Comparison of ENCODE assay signal across 1 cellular context in the genomic region with DNA sequence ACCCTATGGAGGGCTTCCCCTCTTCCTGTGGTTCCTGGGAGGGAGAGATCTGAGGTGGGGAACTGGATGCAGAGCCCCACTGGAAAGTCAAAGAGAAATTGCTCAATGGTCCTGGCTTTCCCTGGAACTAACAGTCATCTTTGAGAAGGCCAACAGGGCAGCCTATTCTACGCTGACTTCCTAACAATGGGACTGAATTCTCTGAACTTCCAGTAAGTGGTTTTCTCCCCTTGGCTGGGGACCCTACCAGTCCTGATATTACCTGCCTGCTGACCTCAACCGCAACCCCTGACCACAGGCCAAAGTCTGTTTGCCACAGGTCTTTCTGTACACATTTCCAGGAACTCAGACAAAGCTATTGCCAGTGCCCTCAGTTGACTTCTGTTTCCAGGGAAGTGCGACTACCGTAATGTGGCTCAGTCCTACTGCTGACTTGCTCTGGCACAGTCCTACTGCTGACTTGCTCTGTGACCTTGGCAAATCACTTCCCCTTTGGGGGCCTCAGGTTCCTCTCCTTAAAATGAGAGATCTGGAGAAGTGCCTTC.
A peak's percentile ranks its signal among the peaks of the same experiment; 100 is the strongest.
TF ChIP-seq lines count a peak whose summit lies in the region.

No MANE protein-coding gene starts in this region.

TF ChIP-seq in HepG2, 621 proteins besides CTCF, POLR2A, EP300 and RAD21 (continued from another document and continues in another):
- TF ChIP-seq, protein P1, sequence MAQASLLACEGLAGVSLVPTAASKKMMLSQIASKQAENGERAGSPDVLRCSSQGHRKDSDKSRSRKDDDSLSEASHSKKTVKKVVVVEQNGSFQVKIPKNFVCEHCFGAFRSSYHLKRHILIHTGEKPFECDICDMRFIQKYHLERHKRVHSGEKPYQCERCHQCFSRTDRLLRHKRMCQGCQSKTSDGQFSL (CRISPR knock-in tag; IDR thresholded peaks at IDR 0.05) = no peak
- TF ChIP-seq ZNF614 (CRISPR knock-in tag; IDR thresholded peaks at IDR 0.05; ENCODE audit: borderline replicate concordance) = peak; percentile 91
- TF ChIP-seq, protein P2, sequence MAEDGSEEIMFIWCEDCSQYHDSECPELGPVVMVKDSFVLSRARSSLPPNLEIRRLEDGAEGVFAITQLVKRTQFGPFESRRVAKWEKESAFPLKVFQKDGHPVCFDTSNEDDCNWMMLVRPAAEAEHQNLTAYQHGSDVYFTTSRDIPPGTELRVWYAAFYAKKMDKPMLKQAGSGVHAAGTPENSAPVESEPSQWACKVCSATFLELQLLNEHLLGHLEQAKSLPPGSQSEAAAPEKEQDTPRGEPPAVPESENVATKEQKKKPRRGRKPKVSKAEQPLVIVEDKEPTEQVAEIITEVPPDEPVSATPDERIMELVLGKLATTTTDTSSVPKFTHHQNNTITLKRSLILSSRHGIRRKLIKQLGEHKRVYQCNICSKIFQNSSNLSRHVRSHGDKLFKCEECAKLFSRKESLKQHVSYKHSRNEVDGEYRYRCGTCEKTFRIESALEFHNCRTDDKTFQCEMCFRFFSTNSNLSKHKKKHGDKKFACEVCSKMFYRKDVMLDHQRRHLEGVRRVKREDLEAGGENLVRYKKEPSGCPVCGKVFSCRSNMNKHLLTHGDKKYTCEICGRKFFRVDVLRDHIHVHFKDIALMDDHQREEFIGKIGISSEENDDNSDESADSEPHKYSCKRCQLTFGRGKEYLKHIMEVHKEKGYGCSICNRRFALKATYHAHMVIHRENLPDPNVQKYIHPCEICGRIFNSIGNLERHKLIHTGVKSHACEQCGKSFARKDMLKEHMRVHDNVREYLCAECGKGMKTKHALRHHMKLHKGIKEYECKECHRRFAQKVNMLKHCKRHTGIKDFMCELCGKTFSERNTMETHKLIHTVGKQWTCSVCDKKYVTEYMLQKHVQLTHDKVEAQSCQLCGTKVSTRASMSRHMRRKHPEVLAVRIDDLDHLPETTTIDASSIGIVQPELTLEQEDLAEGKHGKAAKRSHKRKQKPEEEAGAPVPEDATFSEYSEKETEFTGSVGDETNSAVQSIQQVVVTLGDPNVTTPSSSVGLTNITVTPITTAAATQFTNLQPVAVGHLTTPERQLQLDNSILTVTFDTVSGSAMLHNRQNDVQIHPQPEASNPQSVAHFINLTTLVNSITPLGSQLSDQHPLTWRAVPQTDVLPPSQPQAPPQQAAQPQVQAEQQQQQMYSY (CRISPR knock-in tag; IDR thresholded peaks at IDR 0.05) = no peak
- TF ChIP-seq, protein P3, sequence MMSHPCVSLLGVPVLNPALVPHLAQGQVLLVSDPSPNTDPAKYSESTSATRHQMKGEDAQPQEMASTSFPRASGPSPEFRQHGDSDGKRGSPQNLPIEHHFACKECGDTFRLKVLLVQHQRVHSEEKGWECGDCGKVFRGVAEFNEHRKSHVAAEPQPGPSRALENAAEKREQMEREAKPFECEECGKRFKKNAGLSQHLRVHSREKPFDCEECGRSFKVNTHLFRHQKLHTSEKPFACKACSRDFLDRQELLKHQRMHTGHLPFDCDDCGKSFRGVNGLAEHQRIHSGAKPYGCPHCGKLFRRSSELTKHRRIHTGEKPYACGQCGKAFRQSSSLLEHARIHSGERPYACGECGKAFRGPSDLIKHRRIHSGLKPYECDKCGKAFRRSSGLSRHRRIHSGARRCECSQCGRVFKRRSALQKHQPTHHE (CRISPR knock-in tag; IDR thresholded peaks at IDR 0.05; ENCODE audit: borderline replicate concordance) = peak; percentile 81; the same call in 1 of the 2 replicates
- TF ChIP-seq, protein P4, sequence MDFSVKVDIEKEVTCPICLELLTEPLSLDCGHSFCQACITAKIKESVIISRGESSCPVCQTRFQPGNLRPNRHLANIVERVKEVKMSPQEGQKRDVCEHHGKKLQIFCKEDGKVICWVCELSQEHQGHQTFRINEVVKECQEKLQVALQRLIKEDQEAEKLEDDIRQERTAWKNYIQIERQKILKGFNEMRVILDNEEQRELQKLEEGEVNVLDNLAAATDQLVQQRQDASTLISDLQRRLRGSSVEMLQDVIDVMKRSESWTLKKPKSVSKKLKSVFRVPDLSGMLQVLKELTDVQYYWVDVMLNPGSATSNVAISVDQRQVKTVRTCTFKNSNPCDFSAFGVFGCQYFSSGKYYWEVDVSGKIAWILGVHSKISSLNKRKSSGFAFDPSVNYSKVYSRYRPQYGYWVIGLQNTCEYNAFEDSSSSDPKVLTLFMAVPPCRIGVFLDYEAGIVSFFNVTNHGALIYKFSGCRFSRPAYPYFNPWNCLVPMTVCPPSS (IDR thresholded peaks at IDR 0.05) = no peak
- no peak for TF ChIP-seq ZBTB21 (CRISPR knock-in tag; IDR thresholded peaks at IDR 0.05)
- 0 out of 2 replicates have a peak, but pooled peaks have one; percentile 35 for TF ChIP-seq MAFF (IDR thresholded peaks at IDR 0.05; ENCODE audit: low read depth, low read length)
- peak; percentile 88 for TF ChIP-seq ARNTL (CRISPR knock-in tag; IDR thresholded peaks at IDR 0.05)
- peak; percentile 65; the same call in 1 of the 2 replicates for TF ChIP-seq MYC (CRISPR knock-in tag; IDR thresholded peaks at IDR 0.05; ENCODE audit: borderline replicate concordance)
- no peak for TF ChIP-seq PHF20 (CRISPR knock-in tag; IDR thresholded peaks at IDR 0.05)
- TF ChIP-seq BHLHE40 (IDR thresholded peaks at IDR 0.05; ENCODE audit: low read length) = peak; percentile 54; the same call in 1 of the 2 replicates
- TF ChIP-seq FOSL1 (CRISPR knock-in tag; IDR thresholded peaks at IDR 0.05; ENCODE audit: borderline replicate concordance) = no peak; the same call in 1 of the 2 replicates
- no peak for TF ChIP-seq NR1H2 (CRISPR knock-in tag; IDR thresholded peaks at IDR 0.05; ENCODE audit: borderline replicate concordance, low read depth)
- no peak for TF ChIP-seq CHCHD3 (CRISPR knock-in tag; IDR thresholded peaks at IDR 0.05)
- no peak for TF ChIP-seq ZNF367 (CRISPR knock-in tag; IDR thresholded peaks at IDR 0.05; ENCODE audit: borderline replicate concordance)
- TF ChIP-seq, protein P5, sequence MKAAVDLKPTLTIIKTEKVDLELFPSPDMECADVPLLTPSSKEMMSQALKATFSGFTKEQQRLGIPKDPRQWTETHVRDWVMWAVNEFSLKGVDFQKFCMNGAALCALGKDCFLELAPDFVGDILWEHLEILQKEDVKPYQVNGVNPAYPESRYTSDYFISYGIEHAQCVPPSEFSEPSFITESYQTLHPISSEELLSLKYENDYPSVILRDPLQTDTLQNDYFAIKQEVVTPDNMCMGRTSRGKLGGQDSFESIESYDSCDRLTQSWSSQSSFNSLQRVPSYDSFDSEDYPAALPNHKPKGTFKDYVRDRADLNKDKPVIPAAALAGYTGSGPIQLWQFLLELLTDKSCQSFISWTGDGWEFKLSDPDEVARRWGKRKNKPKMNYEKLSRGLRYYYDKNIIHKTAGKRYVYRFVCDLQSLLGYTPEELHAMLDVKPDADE (CRISPR knock-in tag; IDR thresholded peaks at IDR 0.05) = no peak
- no peak for TF ChIP-seq SIN3B (IDR thresholded peaks at IDR 0.05; ENCODE audit: low read length)
- peak; percentile 95 for TF ChIP-seq NAIF1 (CRISPR knock-in tag; IDR thresholded peaks at IDR 0.05; ENCODE audit: borderline replicate concordance)
- peak; percentile 97 for TF ChIP-seq HNF4G (IDR thresholded peaks at IDR 0.05; ENCODE audit: borderline replicate concordance, low read depth, low read length)
- TF ChIP-seq HNF4G (CRISPR knock-in tag; IDR thresholded peaks at IDR 0.05; ENCODE audit: borderline replicate concordance, low read depth) = peak; percentile 99
- TF ChIP-seq, protein P6, sequence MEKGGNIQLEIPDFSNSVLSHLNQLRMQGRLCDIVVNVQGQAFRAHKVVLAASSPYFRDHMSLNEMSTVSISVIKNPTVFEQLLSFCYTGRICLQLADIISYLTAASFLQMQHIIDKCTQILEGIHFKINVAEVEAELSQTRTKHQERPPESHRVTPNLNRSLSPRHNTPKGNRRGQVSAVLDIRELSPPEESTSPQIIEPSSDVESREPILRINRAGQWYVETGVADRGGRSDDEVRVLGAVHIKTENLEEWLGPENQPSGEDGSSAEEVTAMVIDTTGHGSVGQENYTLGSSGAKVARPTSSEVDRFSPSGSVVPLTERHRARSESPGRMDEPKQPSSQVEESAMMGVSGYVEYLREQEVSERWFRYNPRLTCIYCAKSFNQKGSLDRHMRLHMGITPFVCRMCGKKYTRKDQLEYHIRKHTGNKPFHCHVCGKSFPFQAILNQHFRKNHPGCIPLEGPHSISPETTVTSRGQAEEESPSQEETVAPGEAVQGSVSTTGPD (CRISPR knock-in tag; IDR thresholded peaks at IDR 0.05) = peak; percentile 96
- peak; percentile 100 for TF ChIP-seq BCL6 (CRISPR knock-in tag; IDR thresholded peaks at IDR 0.05)
- TF ChIP-seq CEBPB (IDR thresholded peaks at IDR 0.05; ENCODE audit: borderline replicate concordance, low read depth, low read length) = peak; percentile 83
- no peak for TF ChIP-seq SMARCE1 (IDR thresholded peaks at IDR 0.05; ENCODE audit: borderline replicate concordance)
- TF ChIP-seq ZFP36L2 (CRISPR knock-in tag; IDR thresholded peaks at IDR 0.05) = no peak
- no peak; the same call in 1 of the 2 replicates for TF ChIP-seq ARID2 (CRISPR knock-in tag; IDR thresholded peaks at IDR 0.05; ENCODE audit: borderline replicate concordance)
- TF ChIP-seq TEAD3 (CRISPR knock-in tag; optimal IDR thresholded peaks at IDR 0.05; ENCODE audit: borderline replicate concordance) = peak; percentile 91
- TF ChIP-seq MIER3 (CRISPR knock-in tag; IDR thresholded peaks at IDR 0.05; ENCODE audit: borderline replicate concordance) = peak; percentile 95
- peak; percentile 77; the same call in 1 of the 2 replicates for TF ChIP-seq PPARG (CRISPR knock-in tag; conservative IDR thresholded peaks at IDR 0.05)
- TF ChIP-seq, protein P7, sequence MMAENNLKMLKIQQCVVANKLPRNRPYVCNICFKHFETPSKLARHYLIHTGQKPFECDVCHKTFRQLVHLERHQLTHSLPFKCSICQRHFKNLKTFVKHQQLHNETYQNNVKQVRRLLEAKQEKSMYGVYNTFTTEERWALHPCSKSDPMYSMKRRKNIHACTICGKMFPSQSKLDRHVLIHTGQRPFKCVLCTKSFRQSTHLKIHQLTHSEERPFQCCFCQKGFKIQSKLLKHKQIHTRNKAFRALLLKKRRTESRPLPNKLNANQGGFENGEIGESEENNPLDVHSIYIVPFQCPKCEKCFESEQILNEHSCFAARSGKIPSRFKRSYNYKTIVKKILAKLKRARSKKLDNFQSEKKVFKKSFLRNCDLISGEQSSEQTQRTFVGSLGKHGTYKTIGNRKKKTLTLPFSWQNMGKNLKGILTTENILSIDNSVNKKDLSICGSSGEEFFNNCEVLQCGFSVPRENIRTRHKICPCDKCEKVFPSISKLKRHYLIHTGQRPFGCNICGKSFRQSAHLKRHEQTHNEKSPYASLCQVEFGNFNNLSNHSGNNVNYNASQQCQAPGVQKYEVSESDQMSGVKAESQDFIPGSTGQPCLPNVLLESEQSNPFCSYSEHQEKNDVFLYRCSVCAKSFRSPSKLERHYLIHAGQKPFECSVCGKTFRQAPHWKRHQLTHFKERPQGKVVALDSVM (CRISPR knock-in tag; IDR thresholded peaks at IDR 0.05) = no peak
- TF ChIP-seq ZNF839 (CRISPR knock-in tag; IDR thresholded peaks at IDR 0.05; ENCODE audit: borderline replicate concordance) = no peak
- TF ChIP-seq ZNF33A (CRISPR knock-in tag; IDR thresholded peaks at IDR 0.05; ENCODE audit: borderline replicate concordance) = no peak; the same call in 1 of the 2 replicates
- TF ChIP-seq, protein P8, sequence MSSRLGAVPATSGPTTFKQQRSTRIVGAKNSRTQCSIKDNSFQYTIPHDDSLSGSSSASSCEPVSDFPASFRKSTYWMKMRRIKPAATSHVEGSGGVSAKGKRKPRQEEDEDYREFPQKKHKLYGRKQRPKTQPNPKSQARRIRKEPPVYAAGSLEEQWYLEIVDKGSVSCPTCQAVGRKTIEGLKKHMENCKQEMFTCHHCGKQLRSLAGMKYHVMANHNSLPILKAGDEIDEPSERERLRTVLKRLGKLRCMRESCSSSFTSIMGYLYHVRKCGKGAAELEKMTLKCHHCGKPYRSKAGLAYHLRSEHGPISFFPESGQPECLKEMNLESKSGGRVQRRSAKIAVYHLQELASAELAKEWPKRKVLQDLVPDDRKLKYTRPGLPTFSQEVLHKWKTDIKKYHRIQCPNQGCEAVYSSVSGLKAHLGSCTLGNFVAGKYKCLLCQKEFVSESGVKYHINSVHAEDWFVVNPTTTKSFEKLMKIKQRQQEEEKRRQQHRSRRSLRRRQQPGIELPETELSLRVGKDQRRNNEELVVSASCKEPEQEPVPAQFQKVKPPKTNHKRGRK (CRISPR knock-in tag; IDR thresholded peaks at IDR 0.05) = peak; percentile 71; the same call in 1 of the 2 replicates
- TF ChIP-seq CENPX (CRISPR knock-in tag; IDR thresholded peaks at IDR 0.05) = no peak
- peak; percentile 86 for TF ChIP-seq JUN (CRISPR knock-in tag; IDR thresholded peaks at IDR 0.05)
